In genomic region chr12:120432772-120433525, GRCh38 we compare ENCODE assay signal across 34 cellular contexts.
"Had no signal": no experiment of that assay in that cellular context is flagged by ENCODE, and none has a peak within 500 bp of the region (broad histone marks: within the 10 kb centered on the region; RNA-seq: fewer than 3 reads in every experiment).

No MANE protein-coding gene starts in this region.

- H3K27ac Mint-ChIP-seq: activated CD4-positive, alpha-beta T cell treated with anti-CD3 and anti-CD28 coated beads for 36 hours; activated CD4-positive, alpha-beta T cell treated with anti-CD3 and anti-CD28 coated beads, Interleukin-2, amount 10 ng/mL, durations not matched to agents 7 days and 5 days; activated CD8-positive, alpha-beta memory T cell treated with anti-CD3 and anti-CD28 coated beads, Interleukin-2, amount 10 ng/mL, durations not matched to agents 7 days and 5 days; activated naive CD8-positive, alpha-beta T cell treated with anti-CD3 and anti-CD28 coated beads for 36 hours; activated T-cell treated with anti-CD3 and anti-CD28 coated beads, Interleukin-2, amount 50 U/mL, for 72 hours; activated T-helper 17 cell treated with anti-CD3 and anti-CD28 coated beads, Interleukin-2, amount 50 U/mL, for 72 hours had no signal

- H3K27ac ChIP-seq: brain microvascular endothelial cell had no signal

- H3K9me3 Mint-ChIP-seq: activated CD4-positive, alpha-beta T cell treated with anti-CD3 and anti-CD28 coated beads, Interleukin-2, amount 10 ng/mL, durations not matched to agents 7 days and 5 days; activated naive CD8-positive, alpha-beta T cell treated with anti-CD3 and anti-CD28 coated beads for 36 hours; activated T-cell treated with anti-CD3 and anti-CD28 coated beads, Interleukin-2, amount 50 U/mL, for 72 hours; activated T-helper 17 cell treated with anti-CD3 and anti-CD28 coated beads, Interleukin-2, amount 50 U/mL, for 72 hours; central memory CD8-positive, alpha-beta T cell had no signal

- DNase-seq: activated CD4-positive, alpha-beta T cell treated with anti-CD3 and anti-CD28 coated beads for 36 hours; activated CD4-positive, alpha-beta T cell treated with anti-CD3 and anti-CD28 coated beads, Interleukin-2, amount 10 ng/mL, durations not matched to agents 7 days and 5 days; activated CD4-positive, alpha-beta T cell treated with anti-CD3 and anti-CD28 coated beads, Interleukin-2, amount 50 U/mL, for 48 hours; activated CD8-positive, alpha-beta memory T cell treated with anti-CD3 and anti-CD28 coated beads for 24 hours; activated CD8-positive, alpha-beta memory T cell treated with anti-CD3 and anti-CD28 coated beads, Interleukin-2, amount 10 ng/mL, durations not matched to agents 7 days and 5 days; activated CD8-positive, alpha-beta memory T cell treated with anti-CD3 and anti-CD28 coated beads, Interleukin-2, amount 50 U/mL, for 48 hours; activated effector memory CD4-positive, alpha-beta T cell treated with anti-CD3 and anti-CD28 coated beads, Interleukin-2, amount 50 U/mL, for 16 hours; activated naive CD4-positive, alpha-beta T cell; activated naive CD4-positive, alpha-beta T cell treated with anti-CD3 and anti-CD28 coated beads, Interleukin-2, amount 50 U/mL, for 16 hours; activated naive CD8-positive, alpha-beta T cell treated with anti-CD3 and anti-CD28 coated beads for 36 hours; activated T-cell treated with anti-CD3 and anti-CD28 coated beads, Interleukin-2, amount 50 U/mL, for 72 hours; amniotic stem cell; aorta; brain microvascular endothelial cell; MM.1S; MV-4-11; NCI-H1092 treated with DMSO at 0.1 percent for 48 hours; NCI-H1417; NCI-H146; NCI-H187; NCI-H2029 treated with DMSO at 0.1 percent for 48 hours; NCI-H2107; NCI-H2171; NCI-H510A; NCI-H526; NCI-H748 treated with DMSO at 0.1 percent for 48 hours; NK-92 treated with Interleukin-12 subunit alpha and Interleukin-12 subunit beta, amount 100 ng/mL, for 24 hours; OCI-M1; Right ventricle myocardium superior; SW 1271; T1000 had no signal

- H3K27me3 Mint-ChIP-seq: activated naive CD8-positive, alpha-beta T cell treated with anti-CD3 and anti-CD28 coated beads for 36 hours; activated T-helper 17 cell treated with anti-CD3 and anti-CD28 coated beads, Interleukin-2, amount 50 U/mL, for 72 hours had no signal

- H3K36me3 ChIP-seq: brain microvascular endothelial cell had no signal

- H3K4me3 Mint-ChIP-seq: activated CD4-positive, alpha-beta T cell treated with anti-CD3 and anti-CD28 coated beads for 36 hours; activated CD4-positive, alpha-beta T cell treated with anti-CD3 and anti-CD28 coated beads, Interleukin-2, amount 10 ng/mL, durations not matched to agents 7 days and 5 days; activated CD8-positive, alpha-beta memory T cell treated with anti-CD3 and anti-CD28 coated beads, Interleukin-2, amount 10 ng/mL, durations not matched to agents 7 days and 5 days; activated naive CD8-positive, alpha-beta T cell treated with anti-CD3 and anti-CD28 coated beads for 36 hours; activated T-cell treated with anti-CD3 and anti-CD28 coated beads, Interleukin-2, amount 50 U/mL, for 72 hours; activated T-helper 17 cell treated with anti-CD3 and anti-CD28 coated beads, Interleukin-2, amount 50 U/mL, for 72 hours; central memory CD8-positive, alpha-beta T cell had no signal

- ATAC-seq: activated CD4-positive, alpha-beta T cell treated with anti-CD3 and anti-CD28 coated beads for 36 hours; activated CD4-positive, CD25-positive, alpha-beta regulatory T cell treated with anti-CD3 and anti-CD28 coated beads, Interleukin-2, amount 50 U/mL, for 24 hours; activated CD8-positive, alpha-beta memory T cell treated with anti-CD3 and anti-CD28 coated beads, Interleukin-2, amount 10 ng/mL, durations not matched to agents 7 days and 5 days; activated T-cell treated with anti-CD3 and anti-CD28 coated beads, Interleukin-2, amount 50 U/mL, for 72 hours; activated T-helper 17 cell treated with anti-CD3 and anti-CD28 coated beads, Interleukin-2, amount 50 U/mL, for 72 hours had no signal

- H3K36me3 Mint-ChIP-seq: activated CD8-positive, alpha-beta memory T cell treated with anti-CD3 and anti-CD28 coated beads, Interleukin-2, amount 10 ng/mL, durations not matched to agents 7 days and 5 days; activated naive CD8-positive, alpha-beta T cell treated with anti-CD3 and anti-CD28 coated beads for 36 hours had no signal

- H3K27me3 ChIP-seq: brain microvascular endothelial cell had no signal
